ENCODE assay signal across 7 cellular contexts in the genomic region with DNA sequence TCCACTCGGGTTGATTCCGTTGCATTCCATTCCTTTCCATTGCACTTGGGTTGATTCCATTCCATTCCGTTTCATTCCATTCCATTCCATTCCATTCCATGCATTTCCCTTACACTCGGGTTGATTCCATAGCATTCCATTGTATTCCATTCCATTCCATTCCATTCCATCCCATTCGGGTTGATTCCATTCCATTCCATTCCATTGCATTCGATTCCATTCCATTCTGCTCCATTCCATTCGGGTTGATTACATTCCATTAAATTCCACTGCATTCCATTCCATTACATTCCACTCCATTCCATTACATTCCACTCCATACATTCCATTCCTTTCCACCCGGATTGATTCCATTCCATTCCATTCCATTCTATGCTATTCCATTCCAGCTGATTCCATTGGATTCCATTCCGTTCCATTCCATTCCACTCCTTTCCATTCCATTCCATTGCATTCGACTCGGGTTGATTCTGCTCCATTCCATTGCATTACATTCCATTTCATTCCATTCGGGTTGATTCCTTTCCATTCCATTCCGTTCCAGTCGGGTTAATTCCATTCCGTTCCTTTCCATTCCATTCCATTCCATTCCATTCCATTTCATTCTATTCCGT.
DNase-seq lines count a peak whose midpoint lies in the region; TF ChIP-seq lines count a peak whose summit lies in the region.
"Not testable (repeated sequence)": the region's sequence is repeated elsewhere in the genome, so short reads cannot be mapped to it uniquely, and the experiment has no call there.

No MANE protein-coding gene starts in this region.

- not testable (repeated sequence) for H3K36me3 ChIP-seq in HUES6 (ENCODE audit: control insufficient read depth, insufficient read depth, low read length); esophagus muscularis mucosa; iPS-20b (ENCODE audit: insufficient read depth, low read depth, low read length)

- peaks cover 74% of the 10 kb centered on the region for H3K9me3 ChIP-seq in HUES6 (ENCODE audit: control insufficient read depth, insufficient read depth, low read depth, low read length)
- H3K9me3 ChIP-seq in esophagus muscularis mucosa = peaks cover 0 to 60% (median 30%) of the 10 kb centered on the region in 4 donors
- peaks cover 72% of the 10 kb centered on the region for H3K9me3 ChIP-seq in iPS-20b (ENCODE audit: insufficient read depth, low read depth, low read length)

- TF ChIP-seq EP300 in esophagus muscularis mucosa (IDR thresholded peaks at IDR 0.05) = not testable (repeated sequence)

- not testable (repeated sequence) for TF ChIP-seq POLR2A in NB4 (IDR thresholded peaks at IDR 0.05; ENCODE audit: extremely low read depth, insufficient read length); esophagus muscularis mucosa (IDR thresholded peaks at IDR 0.05; ENCODE audit: low read depth)

- H3K4me3 ChIP-seq in HUES6 (ENCODE audit: low read depth, low read length) (peak overlapping the region; percentile 11; the same call in 1 of the 2 replicates), iPS-20b (ENCODE audit: low read length) (peak overlapping the region; percentile 13)
- not testable (repeated sequence) for H3K4me3 ChIP-seq in NB4 (ENCODE audit: low read depth, low read length); esophagus muscularis mucosa

- not testable (repeated sequence) for H3K27ac ChIP-seq in HUES6 (ENCODE audit: low read depth, low read length); esophagus muscularis mucosa (replicated peaks in 1 of 4); iPS-20b (ENCODE audit: low read length)

- intact Hi-C loops in esophagus muscularis mucosa (cut with DNase I) = not testable (repeated sequence)

- H3K27me3 ChIP-seq in HUES6 (ENCODE audit: control insufficient read depth, insufficient read depth, low read length); esophagus muscularis mucosa; iPS-20b (ENCODE audit: insufficient read depth, low read length): not testable (repeated sequence)

- H3K4me1 ChIP-seq in HUES6 (ENCODE audit: control insufficient read depth, insufficient read depth, low read length); esophagus muscularis mucosa; iPS-20b (ENCODE audit: insufficient read depth, low read length): not testable (repeated sequence)

- H3K9ac ChIP-seq in HUES6 (ENCODE audit: low read length); iPS-20b (ENCODE audit: low read depth, low read length): not testable (repeated sequence)

- WGBS in esophagus muscularis mucosa = 62% methylated on average over 16 of the region's 16 CpGs

- TF ChIP-seq CTCF in NB4 (IDR thresholded peaks at IDR 0.05; ENCODE audit: low read depth, low read length); esophagus muscularis mucosa (IDR thresholded peaks at IDR 0.05): not testable (repeated sequence)

- DNase-seq in NB4 (ENCODE audit: low read depth) = peak; percentile 21
- DNase-seq in dermis blood vessel endothelial cell = peak; percentile 26
- peak; percentile 95 for DNase-seq in esophagus muscularis mucosa (ENCODE audit: extremely low spot score)
- peak; percentile 65 for DNase-seq in medulla oblongata (ENCODE audit: extremely low spot score)
- DNase-seq in renal cortical epithelial cell (ENCODE audit: low read depth) = peak; percentile 37

Comparison
In these comparisons a context has a peak if more than half of its experiments do, and no peak if none do; other contexts are left out.
1. DNase-seq: peak in every context shown above with its lines; median percentile 95 in esophagus muscularis mucosa; 65 in medulla oblongata; 37 in renal cortical epithelial cell; 26 in dermis blood vessel endothelial cell; 21 in NB4.